In genomic region chr16:66935319-66936011, GRCh38 we compare ENCODE assay signal across 8 cellular contexts. TPM values are rescaled to one million over a fixed set of nuclear protein-coding genes. Genes with fewer than 3 reads are reported as not detected.
DNase-seq lines count a peak whose midpoint lies in the region; ATAC-seq and TF ChIP-seq lines count a peak whose summit lies in the region.

CES2 (plus strand) TSS chr16:66935516; CDS start chr16:66935636, 120 bp downstream.

- TF ChIP-seq CTCF in MCF 10A (IDR thresholded peaks at IDR 0.05; ENCODE audit: unreplicated experiment), result no peak
- no peak for TF ChIP-seq CTCF in GM13977 (IDR thresholded peaks at IDR 0.05; ENCODE audit: extremely low read depth, insufficient read depth, missing control alignments)

- peaks cover 42% of the 10 kb centered on the region for H3K79me2 ChIP-seq in Karpas-422 (ENCODE audit: low read length)

- H3K4me3 Mint-ChIP-seq in MCF 10A (ENCODE audit: unreplicated experiment) (peak within 1 kb of the TSS; percentile 97), immature natural killer cell (peak within 1 kb of the TSS; percentile 96 to 98 (median 97))

- POLR2A ChIA-PET in MCF 10A (lab: Yijun Ruan, JAX), result interaction anchor here (0.7 to 1.6 kb wide), 9 partner anchors 8 to 311 kb away, joined by 3 to 8 read pairs (median 4); partner anchors contain the start of genes CDH16, FHOD1 and PDP2

- H3K9ac ChIP-seq in BLaER1 treated with 17β-estradiol and CSF1 and Interleukin-3, amounts not matched to agents 10 nM and 100 nM, result peak within 1 kb of the TSS; percentile 87 to 99 (median 95)
- peak within 1 kb of the TSS; percentile 93 for H3K9ac ChIP-seq in Karpas-422 (ENCODE audit: low read length)

- peak within 1 kb of the TSS; percentile 93 to 100 (median 99) for H3K4me2 ChIP-seq in BLaER1 treated with 17β-estradiol and CSF1 and Interleukin-3, amounts not matched to agents 10 nM and 100 nM
- peak within 1 kb of the TSS; percentile 96 for H3K4me2 ChIP-seq in Karpas-422 (ENCODE audit: low read depth, low read length, poor library complexity, severe bottlenecking)

- H3K27me3 ChIP-seq in BLaER1 treated with 17β-estradiol and CSF1 and Interleukin-3, amounts not matched to agents 10 nM and 100 nM, result no peaks in the 10 kb centered on the region
- H3K27me3 ChIP-seq in Karpas-422 (ENCODE audit: low read length), result no peaks in the 10 kb centered on the region

- H3K27ac Mint-ChIP-seq in MCF 10A (ENCODE audit: low read depth, unreplicated experiment) (peak within 1 kb of the TSS; percentile 94), immature natural killer cell (peak within 1 kb of the TSS; percentile 96 to 98 (median 98))

- no peaks in the 10 kb centered on the region for H3K9me2 ChIP-seq in Karpas-422 (replicated peaks; ENCODE audit: insufficient read depth, low read length)

- 0 out of 2 replicates have a peak within 1 kb of the TSS, but pooled peaks have one; percentile 25 for H2AFZ ChIP-seq in Karpas-422 (ENCODE audit: low read length)

- H3K4me3 ChIP-seq in BLaER1 treated with 17β-estradiol and CSF1 and Interleukin-3, amounts not matched to agents 10 nM and 100 nM, result peak within 1 kb of the TSS; percentile 76 to 100 (median 89)
- peak within 1 kb of the TSS; percentile 100 for H3K4me3 ChIP-seq in Karpas-422 (ENCODE audit: low read length)
- peak within 1 kb of the TSS; percentile 75 to 97 (median 92) for H3K4me3 ChIP-seq in skin epidermis

- H3K4me1 ChIP-seq in BLaER1 treated with 17β-estradiol and CSF1 and Interleukin-3, amounts not matched to agents 10 nM and 100 nM, result peaks cover 46 to 51% (median 49%) of the 10 kb centered on the region in 10 experiments
- H3K4me1 ChIP-seq in Karpas-422 (ENCODE audit: low read length), result peaks cover 25% of the 10 kb centered on the region

- ATAC-seq in HG03175 (IDR thresholded peaks at IDR 0.05; ENCODE audit: unreplicated experiment), result no peak

- H3K9me3 Mint-ChIP-seq in MCF 10A (ENCODE audit: unreplicated experiment) (no peaks in the 10 kb centered on the region), immature natural killer cell (no peaks in the 10 kb centered on the region)

- CTCF ChIA-PET in MCF 10A (lab: Yijun Ruan, JAX), result interaction anchor here (0.7 to 1.9 kb wide), 3 partner anchors 11 to 87 kb away, joined by 5 to 10 read pairs (median 6); no protein-coding TSS in a partner anchor

- BruUV-seq in MCF 10A (replicated peaks; lab: Mats Ljungman, UMichigan), result no TSS peak

- H3K36me3 Mint-ChIP-seq in MCF 10A (ENCODE audit: insufficient read depth, unreplicated experiment) (peaks cover 47% of the 10 kb centered on the region), immature natural killer cell (peaks cover 0 to 8% (median 4%) of the 10 kb centered on the region in 3 donors)

- no peak for DNase-seq in Karpas-422
- peak; percentile 84 for DNase-seq in MCF 10A (ENCODE audit: unreplicated experiment)
- DNase-seq in immature natural killer cell, result no peak
- DNase-seq in GM13977 (ENCODE audit: low spot score), result no peak
- DNase-seq in activated CD4-positive, alpha-beta T cell treated with anti-CD3 and anti-CD28 coated beads, Interleukin-2, amount 50 U/mL, for 48 hours, result no peak

- no peaks in the 10 kb centered on the region for H3K27me3 Mint-ChIP-seq in MCF 10A (ENCODE audit: insufficient read depth, unreplicated experiment)
- H3K27me3 Mint-ChIP-seq in immature natural killer cell (ENCODE audit: low read depth in 3 of 3), result peaks cover 9 to 19% (median 17%) of the 10 kb centered on the region in 3 donors

- peaks cover 41 to 71% (median 59%) of the 10 kb centered on the region in 11 experiments for H3K36me3 ChIP-seq in BLaER1 treated with 17β-estradiol and CSF1 and Interleukin-3, amounts not matched to agents 10 nM and 100 nM
- H3K36me3 ChIP-seq in Karpas-422 (ENCODE audit: insufficient read depth, low read length), result 0 out of 2 replicates have a peak, but pooled peaks cover 12% of the 10 kb centered on the region

- intact Hi-C loops in MCF 10A (cut with micrococcal nuclease), result loop anchor here (1.0 kb wide), 1 partner anchor 40 kb away; no protein-coding TSS in a partner anchor

- peaks cover 41 to 76% (median 63%) of the 10 kb centered on the region in 11 experiments; a peak in 20 of 22 replicates for H4K20me1 ChIP-seq in BLaER1 treated with 17β-estradiol and CSF1 and Interleukin-3, amounts not matched to agents 10 nM and 100 nM
- peaks cover 12% of the 10 kb centered on the region; the same call in 1 of the 2 replicates for H4K20me1 ChIP-seq in Karpas-422 (ENCODE audit: insufficient read depth, low read depth, low read length)

- peak within 1 kb of the TSS; percentile 85 to 97 (median 93) for H3K27ac ChIP-seq in BLaER1 treated with 17β-estradiol and CSF1 and Interleukin-3, amounts not matched to agents 10 nM and 100 nM
- peak within 1 kb of the TSS; percentile 48; the same call in 1 of the 2 replicates for H3K27ac ChIP-seq in Karpas-422 (ENCODE audit: low read length)
- peak within 1 kb of the TSS; percentile 73 to 99 (median 96) for H3K27ac ChIP-seq in skin epidermis

- H3K9me3 ChIP-seq in BLaER1 treated with 17β-estradiol and CSF1 and Interleukin-3, amounts not matched to agents 10 nM and 100 nM (replicated peaks in 1 of 11), result no peaks in the 10 kb centered on the region
- H3K9me3 ChIP-seq in Karpas-422 (ENCODE audit: low read length), result no peaks in the 10 kb centered on the region

- in situ Hi-C loops in GM13977 (cut with MboI; ENCODE audit: low pct_unique_long_range_greater_than_20kb, low sequenced_read_pairs, unreplicated experiment), result no loop called here

- H3K4me1 Mint-ChIP-seq in MCF 10A (ENCODE audit: insufficient read depth, unreplicated experiment) (peaks cover 31% of the 10 kb centered on the region), immature natural killer cell (peaks cover 52 to 56% of the 10 kb centered on the region in 2 donors)

RNA-seq across cellular contexts. Expression of gene CES2, which starts in this region (rescaled TPM):
- total RNA-seq in Karpas-422 (2014; rRNA removed; shearing (Covaris generic); ENCODE audit: low replicate concordance), result 13.3 and 34.8 TPM in 2 replicates
- total RNA-seq in MCF 10A (2022), result 65.7 and 68.7 TPM in 2 replicates
- 10 to 100 TPM; 13.8 to 26.2 (median 19.5) TPM for polyA plus RNA-seq in immature natural killer cell
